Comparison of ENCODE assay signal across 9 cellular contexts in the genomic region with DNA sequence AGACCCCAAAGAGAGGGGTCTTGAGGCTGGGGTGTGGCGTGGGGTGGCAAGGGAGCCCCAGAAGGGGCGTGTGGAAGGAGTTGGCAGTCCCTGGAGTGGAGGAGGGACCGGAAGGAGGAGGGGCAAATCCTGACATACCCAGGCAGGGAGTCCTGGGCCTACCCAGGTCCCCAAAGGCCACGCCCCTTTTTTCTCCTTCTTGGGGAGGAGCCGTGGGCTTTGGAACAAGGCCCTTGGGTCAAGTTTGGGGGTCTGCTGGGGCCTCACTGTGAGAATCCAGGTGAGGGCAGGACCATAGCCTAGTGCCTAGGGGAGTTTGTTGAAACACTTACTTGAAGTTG. TPM values are rescaled to one million over a fixed set of nuclear protein-coding genes. Genes with fewer than 3 reads are reported as not detected.
DNase-seq lines count a peak whose midpoint lies in the region; ATAC-seq, FAIRE-seq and TF ChIP-seq lines count a peak whose summit lies in the region.
"Had no signal": no experiment of that assay in that cellular context is flagged by ENCODE, and none has a peak within 500 bp of the region (broad histone marks: within the 10 kb centered on the region; RNA-seq: fewer than 3 reads in every experiment).

No MANE protein-coding gene starts in this region.

- no peaks in the 10 kb centered on the region for H3K36me3 Mint-ChIP-seq in astrocyte (ENCODE audit: low read depth, unreplicated experiment)

- peak overlapping the region; percentile 96 for H3K27ac Mint-ChIP-seq in astrocyte (ENCODE audit: unreplicated experiment)

- peak overlapping the region; percentile 90 for H3K4me2 ChIP-seq in astrocyte (ENCODE audit: low read length)

- no peaks in the 10 kb centered on the region for H3K9me3 ChIP-seq in astrocyte (ENCODE audit: insufficient read depth, low read depth, low read length)

- peaks cover 25% of the 10 kb centered on the region for H4K20me1 ChIP-seq in astrocyte (ENCODE audit: insufficient read depth, low read length)

- no peak for FAIRE-seq in astrocyte (lab: Jason Lieb, UNC)
- FAIRE-seq: A204.1 had no signal

- no peaks in the 10 kb centered on the region for H3K9me3 Mint-ChIP-seq in astrocyte (ENCODE audit: unreplicated experiment)

- peak overlapping the region; percentile 92 for H3K9ac ChIP-seq in astrocyte (ENCODE audit: low read length)

- no peak for TF ChIP-seq CTCF in astrocyte (IDR thresholded peaks at IDR 0.05; ENCODE audit: insufficient read depth, low read depth, low read length)
- TF ChIP-seq CTCF in GM13976 (IDR thresholded peaks at IDR 0.05; ENCODE audit: borderline replicate concordance, control extremely low read depth, extremely low read depth, insufficient read depth, missing control alignments): no peak

- no peaks in the 10 kb centered on the region for H3K36me3 ChIP-seq in astrocyte (ENCODE audit: insufficient read depth, low read length)

- no peak overlapping the region for H2AFZ ChIP-seq in astrocyte (ENCODE audit: low read depth, low read length)

- ATAC-seq in left colon (peak; percentile 23), HG02884 (IDR thresholded peaks at IDR 0.05; ENCODE audit: unreplicated experiment) (no peak)

- peaks cover 2% of the 10 kb centered on the region for H3K27me3 Mint-ChIP-seq in astrocyte (ENCODE audit: low read depth, unreplicated experiment)

- H3K4me1 ChIP-seq in astrocyte (ENCODE audit: insufficient read depth, low read length): peaks cover 58% of the 10 kb centered on the region

- no peak overlapping the region for H3K4me3 ChIP-seq in astrocyte (ENCODE audit: insufficient read depth, low read depth, low read length)

- in situ Hi-C loops in GM13976 (cut with MboI; ENCODE audit: low sequenced_read_pairs, unreplicated experiment): no loop called here

- DNase-seq in DMS 273 (lab: John Stamatoyannopoulos, UW; ENCODE audit: unreplicated experiment) (peak; percentile 70), DMS 273 treated with DMSO at 0.1 percent for 48 hours (lab: John Stamatoyannopoulos, UW) (no peak), astrocyte (ENCODE audit: low read depth) (peak; percentile 46), left colon (peak; percentile 36 to 61), GM13976 (ENCODE audit: low spot score) (no peak)
- DNase-seq in activated T-cell treated with anti-CD3 and anti-CD28 coated beads, Interleukin-2, amount 50 U/mL, for 48 hours: no peak

- intact Hi-C loops in left colon (cut with DNase I, micrococcal nuclease): loop anchor here in 1 of 2 donors (10.0 kb wide), 1 partner anchor 55 kb away; no protein-coding TSS in a partner anchor

- H3K27me3 ChIP-seq in astrocyte (ENCODE audit: insufficient read depth, low read length): no peaks in the 10 kb centered on the region

- H3K4me3 Mint-ChIP-seq in astrocyte (ENCODE audit: unreplicated experiment): peak overlapping the region; percentile 79

- peaks cover 23% of the 10 kb centered on the region for H3K79me2 ChIP-seq in astrocyte (ENCODE audit: insufficient read depth, low read length)

- H3K27ac ChIP-seq in astrocyte (ENCODE audit: low read depth, low read length) (peak overlapping the region; percentile 69), temporal lobe (ENCODE audit: low read depth, low read length) (peak overlapping the region; percentile 21)

- peaks cover 25% of the 10 kb centered on the region for H3K4me1 Mint-ChIP-seq in astrocyte (ENCODE audit: low read depth, unreplicated experiment)

RNA-seq across cellular contexts. Expression of gene SMARCD3, which starts 1.2 kb away (rescaled TPM):
- total RNA-seq in astrocyte (47.7 and 50.0 TPM in 2 replicates), left colon (1 to 10 TPM; 4.3 to 9.8 TPM), temporal lobe (85.1 TPM)

RNA-seq across cellular contexts. Expression of gene CHPF2, which starts 17.4 kb away (rescaled TPM):
- total RNA-seq in astrocyte (84.7 and 101 TPM in 2 replicates), left colon (10 to 100 TPM; 46.8 to 48.8 TPM), temporal lobe (11.3 TPM)

RNA-seq across cellular contexts. Expression of gene ABCF2, which starts 22.7 kb away (rescaled TPM):
- total RNA-seq in astrocyte (53.2 and 54.3 TPM in 2 replicates), left colon (10 to 100 TPM; 27.9 to 28.0 TPM), temporal lobe (20.7 TPM)

RNA-seq across cellular contexts. Expression of gene H2BK1, which starts 39.4 kb away (rescaled TPM):
- total RNA-seq in astrocyte (not detected in 2 replicates), left colon (not detected), temporal lobe (not detected)

Comparison
In these comparisons a context has a peak if more than half of its experiments do, and no peak if none do; other contexts are left out.
1. DNase-seq: peak in DMS 273 (single experiment), astrocyte (single experiment) and left colon (2 of 2); none in DMS 273 treated with DMSO at 0.1 percent for 48 hours (single experiment), GM13976 (single experiment) and activated T-cell treated with anti-CD3 and anti-CD28 coated beads, Interleukin-2, amount 50 U/mL, for 48 hours (0 of 2).